1 cellular context compared by ENCODE assay signal in the genomic region with DNA sequence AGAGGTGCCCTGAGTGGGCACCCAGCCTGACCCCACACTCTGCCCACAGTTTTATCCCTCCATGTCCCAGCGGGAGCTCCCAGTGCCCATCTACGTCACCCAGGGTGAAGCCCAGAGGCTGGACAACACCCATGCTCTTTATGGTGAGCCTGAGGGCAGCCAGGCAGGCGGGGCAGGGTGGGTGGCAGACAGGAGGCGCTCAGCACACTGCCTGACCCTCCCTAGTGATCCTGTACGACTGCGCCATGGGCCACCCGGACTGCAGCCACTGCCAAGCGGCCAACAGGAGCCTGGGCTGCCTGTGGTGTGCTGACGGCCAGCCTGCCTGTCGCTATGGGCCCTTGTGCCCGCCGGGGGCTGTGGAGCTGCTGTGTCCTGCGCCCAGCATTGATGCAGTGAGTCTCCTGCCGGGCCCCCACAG.
TF ChIP-seq lines count a peak whose summit lies in the region.

No MANE protein-coding gene starts in this region.

TF ChIP-seq in HepG2, 621 proteins besides CTCF, POLR2A, EP300 and RAD21:
- TF ChIP-seq SMAD9 (CRISPR knock-in tag; IDR thresholded peaks at IDR 0.05) (no peak), ARHGAP35 (CRISPR knock-in tag; IDR thresholded peaks at IDR 0.05; ENCODE audit: borderline replicate concordance) (no peak), ELF4 (CRISPR knock-in tag; IDR thresholded peaks at IDR 0.05; ENCODE audit: borderline replicate concordance) (no peak), ZNF567 (CRISPR knock-in tag; IDR thresholded peaks at IDR 0.05; ENCODE audit: borderline replicate concordance) (no peak), ZMAT5 (CRISPR knock-in tag; IDR thresholded peaks at IDR 0.05; ENCODE audit: borderline replicate concordance, low read depth) (no peak), ZBTB21 (CRISPR knock-in tag; IDR thresholded peaks at IDR 0.05) (no peak), ZNF761 (CRISPR knock-in tag; conservative IDR thresholded peaks at IDR 0.05) (no peak), SNAPC2 (CRISPR knock-in tag; IDR thresholded peaks at IDR 0.05) (no peak), NBN (conservative IDR thresholded peaks at IDR 0.05) (no peak), ZNF10 (CRISPR knock-in tag; IDR thresholded peaks at IDR 0.05; ENCODE audit: borderline replicate concordance, low read depth) (no peak), SMAD1 (CRISPR knock-in tag; IDR thresholded peaks at IDR 0.05; ENCODE audit: borderline replicate concordance, low read depth) (no peak)
- TF ChIP-seq, protein P1, sequence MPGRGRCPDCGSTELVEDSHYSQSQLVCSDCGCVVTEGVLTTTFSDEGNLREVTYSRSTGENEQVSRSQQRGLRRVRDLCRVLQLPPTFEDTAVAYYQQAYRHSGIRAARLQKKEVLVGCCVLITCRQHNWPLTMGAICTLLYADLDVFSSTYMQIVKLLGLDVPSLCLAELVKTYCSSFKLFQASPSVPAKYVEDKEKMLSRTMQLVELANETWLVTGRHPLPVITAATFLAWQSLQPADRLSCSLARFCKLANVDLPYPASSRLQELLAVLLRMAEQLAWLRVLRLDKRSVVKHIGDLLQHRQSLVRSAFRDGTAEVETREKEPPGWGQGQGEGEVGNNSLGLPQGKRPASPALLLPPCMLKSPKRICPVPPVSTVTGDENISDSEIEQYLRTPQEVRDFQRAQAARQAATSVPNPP (CRISPR knock-in tag; IDR thresholded peaks at IDR 0.05), result no peak
